Comparison of ENCODE assay signal across 1 cellular context in genomic region chr9:98808411-98808815, GRCh38.
TF ChIP-seq lines count a peak whose summit lies in the region.

No MANE protein-coding gene starts in this region.

TF ChIP-seq in Ishikawa, 13 proteins besides CTCF, POLR2A, EP300 and RAD21 (continued from another document):
- TF ChIP-seq, protein P1, sequence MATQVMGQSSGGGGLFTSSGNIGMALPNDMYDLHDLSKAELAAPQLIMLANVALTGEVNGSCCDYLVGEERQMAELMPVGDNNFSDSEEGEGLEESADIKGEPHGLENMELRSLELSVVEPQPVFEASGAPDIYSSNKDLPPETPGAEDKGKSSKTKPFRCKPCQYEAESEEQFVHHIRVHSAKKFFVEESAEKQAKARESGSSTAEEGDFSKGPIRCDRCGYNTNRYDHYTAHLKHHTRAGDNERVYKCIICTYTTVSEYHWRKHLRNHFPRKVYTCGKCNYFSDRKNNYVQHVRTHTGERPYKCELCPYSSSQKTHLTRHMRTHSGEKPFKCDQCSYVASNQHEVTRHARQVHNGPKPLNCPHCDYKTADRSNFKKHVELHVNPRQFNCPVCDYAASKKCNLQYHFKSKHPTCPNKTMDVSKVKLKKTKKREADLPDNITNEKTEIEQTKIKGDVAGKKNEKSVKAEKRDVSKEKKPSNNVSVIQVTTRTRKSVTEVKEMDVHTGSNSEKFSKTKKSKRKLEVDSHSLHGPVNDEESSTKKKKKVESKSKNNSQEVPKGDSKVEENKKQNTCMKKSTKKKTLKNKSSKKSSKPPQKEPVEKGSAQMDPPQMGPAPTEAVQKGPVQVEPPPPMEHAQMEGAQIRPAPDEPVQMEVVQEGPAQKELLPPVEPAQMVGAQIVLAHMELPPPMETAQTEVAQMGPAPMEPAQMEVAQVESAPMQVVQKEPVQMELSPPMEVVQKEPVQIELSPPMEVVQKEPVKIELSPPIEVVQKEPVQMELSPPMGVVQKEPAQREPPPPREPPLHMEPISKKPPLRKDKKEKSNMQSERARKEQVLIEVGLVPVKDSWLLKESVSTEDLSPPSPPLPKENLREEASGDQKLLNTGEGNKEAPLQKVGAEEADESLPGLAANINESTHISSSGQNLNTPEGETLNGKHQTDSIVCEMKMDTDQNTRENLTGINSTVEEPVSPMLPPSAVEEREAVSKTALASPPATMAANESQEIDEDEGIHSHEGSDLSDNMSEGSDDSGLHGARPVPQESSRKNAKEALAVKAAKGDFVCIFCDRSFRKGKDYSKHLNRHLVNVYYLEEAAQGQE (IDR thresholded peaks at IDR 0.05; ENCODE audit: low read depth) = no peak
- TF ChIP-seq ZBTB7A (IDR thresholded peaks at IDR 0.05; ENCODE audit: low read depth) (peak; percentile 13), TAF1 (IDR thresholded peaks at IDR 0.05; ENCODE audit: low read depth) (no peak; the same call in 1 of the 2 replicates), TCF12 (IDR thresholded peaks at IDR 0.05; ENCODE audit: low read depth) (peak; percentile 57), CEBPB (IDR thresholded peaks at IDR 0.05) (no peak), USF1 (IDR thresholded peaks at IDR 0.05) (no peak), CREB1 (IDR thresholded peaks at IDR 0.05; ENCODE audit: low read depth) (no peak), YY1 (IDR thresholded peaks at IDR 0.05; ENCODE audit: low read depth) (peak; percentile 20; the same call in 1 of the 2 replicates), TEAD4 (IDR thresholded peaks at IDR 0.05) (no peak), NFIC (IDR thresholded peaks at IDR 0.05) (peak; percentile 95), MAX (IDR thresholded peaks at IDR 0.05) (peak; percentile 84)
